In the genomic region with DNA sequence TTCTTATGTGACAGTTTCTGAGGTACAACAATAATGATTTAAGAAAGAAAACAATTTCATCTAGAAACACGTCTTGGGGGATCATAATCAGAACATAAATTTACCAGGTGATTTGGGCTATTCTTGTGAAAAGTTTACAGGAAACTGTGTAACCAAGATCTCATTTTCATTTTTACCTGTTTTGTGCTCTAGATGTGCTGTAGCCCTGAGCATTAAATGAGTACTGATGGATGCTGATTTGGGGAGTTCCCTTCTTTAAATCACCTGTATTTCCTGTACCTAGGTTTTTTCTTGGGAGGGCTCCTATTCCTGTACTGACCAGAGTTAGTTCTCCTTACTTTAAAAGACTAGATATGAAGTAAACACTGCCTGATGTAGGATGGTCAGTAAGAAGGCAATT, we compare ENCODE assay signal across 14 cellular contexts. TPM values are rescaled to one million over a fixed set of nuclear protein-coding genes. Genes with fewer than 3 reads are reported as not detected.
A peak's percentile ranks its signal among the peaks of the same experiment; 100 is the strongest.
DNase-seq lines count a peak whose midpoint lies in the region; ATAC-seq and TF ChIP-seq lines count a peak whose summit lies in the region.
"Had no signal": no experiment of that assay in that cellular context is flagged by ENCODE, and none has a peak within 500 bp of the region (broad histone marks: within the 10 kb centered on the region; RNA-seq: fewer than 3 reads in every experiment).

No MANE protein-coding gene starts in this region.

- DNase-seq in activated CD4-positive, alpha-beta T cell treated with anti-CD3 and anti-CD28 coated beads, Interleukin-2, amount 10 ng/mL, durations not matched to agents 7 days and 5 days, result no peak
- no peak for DNase-seq in activated CD4-positive, alpha-beta T cell treated with anti-CD3 and anti-CD28 coated beads for 48 hours
- DNase-seq in MM.1S, result peak; percentile 14
- DNase-seq in activated naive CD8-positive, alpha-beta T cell treated with anti-CD3 and anti-CD28 coated beads for 36 hours, result no peak
- DNase-seq in natural killer cell treated with Interleukin-12 subunit alpha and Interleukin-12 subunit beta and Interleukin-15 and Interleukin-18, amount 100 ng/mL, for 72 hours (ENCODE audit: low spot score), result no peak
- no peak for DNase-seq in NCI-H146 (lab: John Stamatoyannopoulos, UW)
- no peak for DNase-seq in brain microvascular endothelial cell
- no peak for DNase-seq in DMS 273 treated with DMSO at 0.1 percent for 48 hours (lab: John Stamatoyannopoulos, UW)
- DNase-seq: mammary epithelial cell; NCI-H1436; nephron progenitor cell; psoas muscle; stimulated activated naive B cell treated with anti-CD40 and anti-IgM and Interleukin-4, amounts not matched to agents 10 μg/mL and 1 μg/mL and 100 μg/mL, for 72 hours; upper lobe of left lung had no signal

- CTCF ChIA-PET in activated CD4-positive, alpha-beta T cell treated with anti-CD3 and anti-CD28 coated beads, Interleukin-2, amount 10 ng/mL, durations not matched to agents 7 days and 5 days (lab: Charles Lee), result interaction anchor here (0.7 to 4.8 kb wide), 2 partner anchors 35 to 731 kb away, joined by 4 to 28 read pairs; a partner anchor contains a TSS

- no peak overlapping the region for H2AFZ ChIP-seq in MM.1S (ENCODE audit: low read length)

- H3K4me3 ChIP-seq in MM.1S (ENCODE audit: low read length) (no peak overlapping the region), brain microvascular endothelial cell (ENCODE audit: low read depth, low read length) (no peak overlapping the region)
- H3K4me3 ChIP-seq: psoas muscle, upper lobe of left lung had no signal

- H3K9ac ChIP-seq in MM.1S (ENCODE audit: low read length), result no peak overlapping the region

- POLR2A ChIA-PET in activated CD4-positive, alpha-beta T cell treated with anti-CD3 and anti-CD28 coated beads, Interleukin-2, amount 10 ng/mL, durations not matched to agents 7 days and 5 days (lab: Charles Lee), result no interaction called here

- in situ Hi-C loops in brain microvascular endothelial cell (cut with HindIII; ENCODE audit: low pct_ligation_motif_present, low sequenced_read_pairs), result no loop called here

- peaks cover 100% of the 10 kb centered on the region for H3K79me2 ChIP-seq in MM.1S (ENCODE audit: low read length)

- no peaks in the 10 kb centered on the region for H3K9me3 Mint-ChIP-seq in activated CD4-positive, alpha-beta T cell treated with anti-CD3 and anti-CD28 coated beads, Interleukin-2, amount 10 ng/mL, durations not matched to agents 7 days and 5 days
- H3K9me3 Mint-ChIP-seq in activated naive CD8-positive, alpha-beta T cell treated with anti-CD3 and anti-CD28 coated beads for 36 hours, result no peaks in the 10 kb centered on the region
- no peaks in the 10 kb centered on the region for H3K9me3 Mint-ChIP-seq in natural killer cell treated with Interleukin-12 subunit alpha and Interleukin-12 subunit beta and Interleukin-15 and Interleukin-18, amount 100 ng/mL, for 72 hours
- H3K9me3 Mint-ChIP-seq: nephron progenitor cell; stimulated activated naive B cell treated with anti-CD40 and anti-IgM and Interleukin-4, amounts not matched to agents 10 μg/mL and 1 μg/mL and 100 μg/mL, for 72 hours had no signal

- no peak overlapping the region for H3K4me3 Mint-ChIP-seq in activated CD4-positive, alpha-beta T cell treated with anti-CD3 and anti-CD28 coated beads, Interleukin-2, amount 10 ng/mL, durations not matched to agents 7 days and 5 days
- H3K4me3 Mint-ChIP-seq in activated naive CD8-positive, alpha-beta T cell treated with anti-CD3 and anti-CD28 coated beads for 36 hours, result no peak overlapping the region
- H3K4me3 Mint-ChIP-seq in natural killer cell treated with Interleukin-12 subunit alpha and Interleukin-12 subunit beta and Interleukin-15 and Interleukin-18, amount 100 ng/mL, for 72 hours, result peak overlapping the region; percentile 5
- H3K4me3 Mint-ChIP-seq: nephron progenitor cell; stimulated activated naive B cell treated with anti-CD40 and anti-IgM and Interleukin-4, amounts not matched to agents 10 μg/mL and 1 μg/mL and 100 μg/mL, for 72 hours had no signal

- no peaks in the 10 kb centered on the region for H3K9me3 ChIP-seq in MM.1S (replicated peaks; ENCODE audit: insufficient read depth, low read length)
- H3K9me3 ChIP-seq: psoas muscle, upper lobe of left lung had no signal

- no peaks in the 10 kb centered on the region for H3K9me2 ChIP-seq in MM.1S (replicated peaks; ENCODE audit: insufficient read depth, low read length)

- no peak for ATAC-seq in natural killer cell treated with Interleukin-12 subunit alpha and Interleukin-12 subunit beta and Interleukin-15 and Interleukin-18, amount 100 ng/mL, for 72 hours
- ATAC-seq: psoas muscle; stimulated activated naive B cell treated with anti-CD40 and anti-IgM and Interleukin-4, amounts not matched to agents 10 μg/mL and 1 μg/mL and 100 μg/mL, for 72 hours had no signal

- peaks cover 100% of the 10 kb centered on the region for H4K20me1 ChIP-seq in MM.1S (ENCODE audit: insufficient read depth, low read length)

- H3K27me3 ChIP-seq in MM.1S (replicated peaks; ENCODE audit: insufficient read depth, low read length) (no peaks in the 10 kb centered on the region), brain microvascular endothelial cell (replicated peaks) (no peaks in the 10 kb centered on the region)
- H3K27me3 ChIP-seq: upper lobe of left lung had no signal

- H3K4me2 ChIP-seq in MM.1S (ENCODE audit: low read depth, low read length), result peak overlapping the region; percentile 37; the same call in 1 of the 2 replicates

- peaks cover 26% of the 10 kb centered on the region for H3K36me3 Mint-ChIP-seq in activated CD4-positive, alpha-beta T cell treated with anti-CD3 and anti-CD28 coated beads, Interleukin-2, amount 10 ng/mL, durations not matched to agents 7 days and 5 days (ENCODE audit: low read depth)
- peaks cover 37% of the 10 kb centered on the region for H3K36me3 Mint-ChIP-seq in activated naive CD8-positive, alpha-beta T cell treated with anti-CD3 and anti-CD28 coated beads for 36 hours
- H3K36me3 Mint-ChIP-seq in natural killer cell treated with Interleukin-12 subunit alpha and Interleukin-12 subunit beta and Interleukin-15 and Interleukin-18, amount 100 ng/mL, for 72 hours, result no peaks in the 10 kb centered on the region

- H3K27ac ChIP-seq in MM.1S (ENCODE audit: low read length), result peak overlapping the region; percentile 21; the same call in 1 of the 2 replicates
- no peak overlapping the region for H3K27ac ChIP-seq in brain microvascular endothelial cell
- H3K27ac ChIP-seq: psoas muscle, upper lobe of left lung had no signal

- H3F3A ChIP-seq in MM.1S (ENCODE audit: insufficient read depth, low read length), result peaks cover 19% of the 10 kb centered on the region

- H3K4me1 Mint-ChIP-seq in activated CD4-positive, alpha-beta T cell treated with anti-CD3 and anti-CD28 coated beads, Interleukin-2, amount 10 ng/mL, durations not matched to agents 7 days and 5 days, result peaks cover 78% of the 10 kb centered on the region
- H3K4me1 Mint-ChIP-seq in activated naive CD8-positive, alpha-beta T cell treated with anti-CD3 and anti-CD28 coated beads for 36 hours, result peaks cover 79% of the 10 kb centered on the region
- H3K4me1 Mint-ChIP-seq in natural killer cell treated with Interleukin-12 subunit alpha and Interleukin-12 subunit beta and Interleukin-15 and Interleukin-18, amount 100 ng/mL, for 72 hours (ENCODE audit: low read depth in 2 of 2), result peaks cover 58 to 78% of the 10 kb centered on the region in 2 donors

- H3K4me1 ChIP-seq in MM.1S (ENCODE audit: low read length), result peaks cover 46% of the 10 kb centered on the region

- peak overlapping the region; percentile 10 for H3K27ac Mint-ChIP-seq in activated CD4-positive, alpha-beta T cell treated with anti-CD3 and anti-CD28 coated beads, Interleukin-2, amount 10 ng/mL, durations not matched to agents 7 days and 5 days
- H3K27ac Mint-ChIP-seq in activated naive CD8-positive, alpha-beta T cell treated with anti-CD3 and anti-CD28 coated beads for 36 hours, result peak overlapping the region; percentile 11
- H3K27ac Mint-ChIP-seq in natural killer cell treated with Interleukin-12 subunit alpha and Interleukin-12 subunit beta and Interleukin-15 and Interleukin-18, amount 100 ng/mL, for 72 hours, result peak overlapping the region; percentile 2 to 45
- H3K27ac Mint-ChIP-seq: nephron progenitor cell; stimulated activated naive B cell treated with anti-CD40 and anti-IgM and Interleukin-4, amounts not matched to agents 10 μg/mL and 1 μg/mL and 100 μg/mL, for 72 hours had no signal

- TF ChIP-seq CTCF in MM.1S (IDR thresholded peaks at IDR 0.05; ENCODE audit: low read length), result no peak
- no peak for TF ChIP-seq CTCF in brain microvascular endothelial cell (IDR thresholded peaks at IDR 0.05; ENCODE audit: low read depth, low read length, missing control alignments)

- H3K36me3 ChIP-seq in MM.1S (replicated peaks; ENCODE audit: insufficient read depth, low read length), result peaks cover 13% of the 10 kb centered on the region; the same call in 1 of the 2 replicates
- no peaks in the 10 kb centered on the region for H3K36me3 ChIP-seq in brain microvascular endothelial cell (replicated peaks)
- H3K36me3 ChIP-seq: upper lobe of left lung had no signal

- H3K27me3 Mint-ChIP-seq in activated CD4-positive, alpha-beta T cell treated with anti-CD3 and anti-CD28 coated beads, Interleukin-2, amount 10 ng/mL, durations not matched to agents 7 days and 5 days, result no peaks in the 10 kb centered on the region
- no peaks in the 10 kb centered on the region for H3K27me3 Mint-ChIP-seq in activated naive CD8-positive, alpha-beta T cell treated with anti-CD3 and anti-CD28 coated beads for 36 hours
- no peaks in the 10 kb centered on the region for H3K27me3 Mint-ChIP-seq in natural killer cell treated with Interleukin-12 subunit alpha and Interleukin-12 subunit beta and Interleukin-15 and Interleukin-18, amount 100 ng/mL, for 72 hours
- H3K27me3 Mint-ChIP-seq: stimulated activated naive B cell treated with anti-CD40 and anti-IgM and Interleukin-4, amounts not matched to agents 10 μg/mL and 1 μg/mL and 100 μg/mL, for 72 hours had no signal

RNA-seq across cellular contexts. Expression of a gene that starts 12.7 kb away (rescaled TPM):
- total RNA-seq in activated CD4-positive, alpha-beta T cell treated with anti-CD3 and anti-CD28 coated beads, Interleukin-2, amount 10 ng/mL, durations not matched to agents 7 days and 5 days, result 100 to 1,000 TPM; 168 to 222 TPM
- 100 to 1,000 TPM; 182 to 208 TPM for total RNA-seq in activated naive CD8-positive, alpha-beta T cell treated with anti-CD3 and anti-CD28 coated beads for 36 hours
- total RNA-seq in natural killer cell treated with Interleukin-12 subunit alpha and Interleukin-12 subunit beta and Interleukin-15 and Interleukin-18, amount 100 ng/mL, for 72 hours, result 100 to 1,000 TPM; 206 to 229 TPM

RNA-seq across cellular contexts. Expression of a gene that starts 35.5 kb away (rescaled TPM):
- total RNA-seq in activated CD4-positive, alpha-beta T cell treated with anti-CD3 and anti-CD28 coated beads, Interleukin-2, amount 10 ng/mL, durations not matched to agents 7 days and 5 days, result 10 to 100 TPM; 87.0 to 96.0 TPM
- total RNA-seq in activated naive CD8-positive, alpha-beta T cell treated with anti-CD3 and anti-CD28 coated beads for 36 hours, result 10 to 100 TPM; 91.7 to 94.0 TPM
- 10 to 100 TPM; 38.1 to 77.5 TPM for total RNA-seq in natural killer cell treated with Interleukin-12 subunit alpha and Interleukin-12 subunit beta and Interleukin-15 and Interleukin-18, amount 100 ng/mL, for 72 hours
